20 cellular contexts compared by ENCODE assay signal in the genomic region with DNA sequence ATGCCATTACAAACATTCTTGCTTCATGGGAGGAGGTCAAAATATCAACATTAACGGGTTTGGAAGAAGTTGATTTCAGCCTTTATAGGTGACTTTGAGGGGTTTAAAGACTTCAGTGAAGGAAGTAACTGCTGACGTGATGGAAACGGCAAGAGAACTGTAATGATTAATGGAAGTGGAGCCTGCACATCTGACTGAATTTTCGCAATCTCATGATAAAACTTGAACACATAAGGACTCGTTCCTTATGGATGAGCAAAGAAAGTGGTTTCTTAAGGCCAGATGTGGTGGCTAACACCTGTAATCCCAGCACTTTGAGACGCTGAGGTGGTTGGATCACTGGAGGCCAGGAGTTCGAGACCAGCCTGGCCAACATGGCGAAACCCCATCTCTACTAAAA.
DNase-seq lines count a peak whose midpoint lies in the region; ATAC-seq and TF ChIP-seq lines count a peak whose summit lies in the region.
"Had no signal": no experiment of that assay in that cellular context is flagged by ENCODE, and none has a peak within 500 bp of the region (broad histone marks: within the 10 kb centered on the region; RNA-seq: fewer than 3 reads in every experiment).

No MANE protein-coding gene starts in this region.

- no TSS peak for BruUV-seq in OCI-LY7 (replicated peaks; lab: Mats Ljungman, UMichigan)

- CTCF ChIA-PET in activated naive CD4-positive, alpha-beta T cell treated with anti-CD3 and anti-CD28 coated beads, Interleukin-2, amount 10 ng/mL, durations not matched to agents 7 days and 5 days (lab: Charles Lee), result interaction anchor here (2.0 kb wide), 1 partner anchor 71 kb away, joined by 10 read pairs; no protein-coding TSS in a partner anchor
- CTCF ChIA-PET in OCI-LY7 (lab: Charles Lee; ENCODE audit: unreplicated experiment), result interaction anchor here (1.2 kb wide), 1 partner anchor 86 kb away, joined by 4 read pairs; no protein-coding TSS in a partner anchor

- peaks cover 1% of the 10 kb centered on the region for H3K9me3 Mint-ChIP-seq in activated naive CD4-positive, alpha-beta T cell treated with anti-CD3 and anti-CD28 coated beads, Interleukin-2, amount 10 ng/mL, durations not matched to agents 7 days and 5 days
- no peaks in the 10 kb centered on the region for H3K9me3 Mint-ChIP-seq in activated naive CD8-positive, alpha-beta T cell treated with anti-CD3 and anti-CD28 coated beads, Interleukin-2, amount 50 U/mL, for 24 hours

- no peak for TF ChIP-seq CTCF in OCI-LY7 (conservative IDR thresholded peaks at IDR 0.05; ENCODE audit: low read length)

- no peak for ATAC-seq in activated naive CD8-positive, alpha-beta T cell treated with anti-CD3 and anti-CD28 coated beads, Interleukin-2, amount 50 U/mL, for 24 hours

- H2AFZ ChIP-seq in OCI-LY7 (ENCODE audit: low read length), result peak overlapping the region; percentile 15; the same call in 1 of the 2 replicates

- H3K9me3 ChIP-seq in OCI-LY7 (ENCODE audit: low read length), result no peaks in the 10 kb centered on the region
- H3K9me3 ChIP-seq: Peyer's patch, thoracic aorta had no signal

- no peak for DNase-seq in activated naive CD4-positive, alpha-beta T cell treated with anti-CD3 and anti-CD28 coated beads, Interleukin-2, amount 10 ng/mL, durations not matched to agents 7 days and 5 days
- DNase-seq in activated naive CD4-positive, alpha-beta T cell (lab: John Stamatoyannopoulos, UW), result no peak
- DNase-seq in OCI-LY7 (ENCODE audit: low spot score) (no peak), renal cortical epithelial cell (ENCODE audit: low read depth) (peak; percentile 58), DMS 273 (lab: John Stamatoyannopoulos, UW; ENCODE audit: unreplicated experiment) (no peak), medulla oblongata (ENCODE audit: extremely low spot score) (no peak), HuH-7 (ENCODE audit: low spot score) (no peak)
- DNase-seq in activated naive CD8-positive, alpha-beta T cell treated with anti-CD3 and anti-CD28 coated beads, Interleukin-2, amount 50 U/mL, for 24 hours, result no peak
- DNase-seq: ACHN; activated CD4-positive, alpha-beta T cell treated with anti-CD3 and anti-CD28 coated beads for 48 hours; activated T-cell treated with anti-CD3 and anti-CD28 coated beads for 4 hours; caudate nucleus; erythroblast; H7; NCI-H1436 treated with DMSO at 0.1 percent for 48 hours; NCI-H2171 treated with DMSO at 0.1 percent for 48 hours; NCI-H69; Peyer's patch had no signal

- H3K36me3 Mint-ChIP-seq in activated naive CD4-positive, alpha-beta T cell treated with anti-CD3 and anti-CD28 coated beads, Interleukin-2, amount 10 ng/mL, durations not matched to agents 7 days and 5 days, result peaks cover 11% of the 10 kb centered on the region
- H3K36me3 Mint-ChIP-seq in activated naive CD8-positive, alpha-beta T cell treated with anti-CD3 and anti-CD28 coated beads, Interleukin-2, amount 50 U/mL, for 24 hours (ENCODE audit: low read depth), result no peaks in the 10 kb centered on the region

- H3K79me2 ChIP-seq in OCI-LY7 (ENCODE audit: insufficient read depth, low read depth, low read length), result no peaks in the 10 kb centered on the region

- no peak overlapping the region for H3K4me3 Mint-ChIP-seq in activated naive CD4-positive, alpha-beta T cell treated with anti-CD3 and anti-CD28 coated beads, Interleukin-2, amount 10 ng/mL, durations not matched to agents 7 days and 5 days
- H3K4me3 Mint-ChIP-seq in activated naive CD8-positive, alpha-beta T cell treated with anti-CD3 and anti-CD28 coated beads, Interleukin-2, amount 50 U/mL, for 24 hours, result no peak overlapping the region

- no peaks in the 10 kb centered on the region for H3K36me3 ChIP-seq in OCI-LY7 (ENCODE audit: insufficient read depth, low read length)
- H3K36me3 ChIP-seq: Peyer's patch, thoracic aorta had no signal

- peaks cover 90% of the 10 kb centered on the region for H3K4me1 ChIP-seq in OCI-LY7 (ENCODE audit: insufficient read depth, low read length, poor library complexity, severe bottlenecking)

- no peaks in the 10 kb centered on the region for H3K9me2 ChIP-seq in OCI-LY7 (ENCODE audit: insufficient read depth, low read length)

- no peak overlapping the region for H3K4me2 ChIP-seq in OCI-LY7 (ENCODE audit: low read length)

- POLR2A ChIA-PET in OCI-LY7 (lab: Charles Lee), result interaction anchor here (1.1 to 12.1 kb wide), 5 partner anchors 16 to 176 kb away, joined by 3 to 139 read pairs (median 6); no protein-coding TSS in a partner anchor

- no peak overlapping the region for H3K27ac ChIP-seq in OCI-LY7 (ENCODE audit: low read depth, low read length, poor library complexity, severe bottlenecking)
- H3K27ac ChIP-seq: C4-2B, thoracic aorta had no signal

- H3K4me1 Mint-ChIP-seq in activated naive CD4-positive, alpha-beta T cell treated with anti-CD3 and anti-CD28 coated beads, Interleukin-2, amount 10 ng/mL, durations not matched to agents 7 days and 5 days, result peaks cover 87% of the 10 kb centered on the region
- peaks cover 87% of the 10 kb centered on the region for H3K4me1 Mint-ChIP-seq in activated naive CD8-positive, alpha-beta T cell treated with anti-CD3 and anti-CD28 coated beads, Interleukin-2, amount 50 U/mL, for 24 hours

- peak overlapping the region; percentile 5 for H3K27ac Mint-ChIP-seq in activated naive CD4-positive, alpha-beta T cell treated with anti-CD3 and anti-CD28 coated beads, Interleukin-2, amount 10 ng/mL, durations not matched to agents 7 days and 5 days
- H3K27ac Mint-ChIP-seq in activated naive CD8-positive, alpha-beta T cell treated with anti-CD3 and anti-CD28 coated beads, Interleukin-2, amount 50 U/mL, for 24 hours, result peak overlapping the region; percentile 53

- H4K20me1 ChIP-seq in OCI-LY7 (ENCODE audit: insufficient read depth, low read length), result no peaks in the 10 kb centered on the region

- no peaks in the 10 kb centered on the region for H3K27me3 Mint-ChIP-seq in activated naive CD4-positive, alpha-beta T cell treated with anti-CD3 and anti-CD28 coated beads, Interleukin-2, amount 10 ng/mL, durations not matched to agents 7 days and 5 days
- H3K27me3 Mint-ChIP-seq in activated naive CD8-positive, alpha-beta T cell treated with anti-CD3 and anti-CD28 coated beads, Interleukin-2, amount 50 U/mL, for 24 hours, result no peaks in the 10 kb centered on the region

- intact Hi-C loops in OCI-LY7 (cut with micrococcal nuclease; ENCODE audit: unreplicated experiment), result no loop called here

- no peak overlapping the region for H3K4me3 ChIP-seq in OCI-LY7 (ENCODE audit: low read depth, low read length, poor library complexity, severe bottlenecking)
- H3K4me3 ChIP-seq: Peyer's patch, thoracic aorta had no signal
